Comparison of ENCODE assay signal across 8 cellular contexts in genomic region chr9:99118782-99119466, GRCh38. TPM values are rescaled to one million over a fixed set of nuclear protein-coding genes. Genes with fewer than 3 reads are reported as not detected.
DNase-seq lines count a peak whose midpoint lies in the region; ATAC-seq, FAIRE-seq and TF ChIP-seq lines count a peak whose summit lies in the region.

No MANE protein-coding gene starts in this region.

- no peak overlapping the region for H3K9ac ChIP-seq in smooth muscle cell (ENCODE audit: low read depth)

- H3K4me3 ChIP-seq in smooth muscle cell, result no peak overlapping the region

- TF ChIP-seq CTCF in CD4-positive, alpha-beta T cell (IDR thresholded peaks at IDR 0.05), result no peak
- TF ChIP-seq CTCF in GM20000 (IDR thresholded peaks at IDR 0.05; ENCODE audit: extremely low read depth, missing control alignments) (no peak), smooth muscle cell (IDR thresholded peaks at IDR 0.05; ENCODE audit: borderline replicate concordance, insufficient read depth, poor library complexity, severe bottlenecking) (no peak)

- peak overlapping the region; percentile 14 for H3K4me2 ChIP-seq in smooth muscle cell

- CTCF ChIA-PET in CD4-positive, alpha-beta T cell (lab: Charles Lee), result interaction anchor here (0.8 to 2.5 kb wide), 4 partner anchors 15 to 127 kb away, joined by 3 to 9 read pairs (median 6); no protein-coding TSS in a partner anchor
- CTCF ChIA-PET in activated CD8-positive, alpha-beta T cell treated with anti-CD3 and anti-CD28 coated beads, Interleukin-2, amount 10 ng/mL, durations not matched to agents 7 days and 5 days (lab: Charles Lee), result interaction anchor here (0.9 to 2.3 kb wide), 11 partner anchors 9 to 117 kb away, joined by 3 to 14 read pairs (median 4); partner anchors contain the start of gene TGFBR1

- no peaks in the 10 kb centered on the region for H3K36me3 ChIP-seq in smooth muscle cell (ENCODE audit: low read depth)

- peak overlapping the region; percentile 22 for H3K27ac ChIP-seq in CD4-positive, alpha-beta T cell (ENCODE audit: low read depth, low read length)
- H3K27ac ChIP-seq in smooth muscle cell (ENCODE audit: low read depth), result no peak overlapping the region

- no peak for FAIRE-seq in urothelium cell line (lab: Jason Lieb, UNC)

- POLR2A ChIA-PET in CD4-positive, alpha-beta T cell (lab: Charles Lee), result interaction anchor here (0.6 to 5.3 kb wide), 15 partner anchors 7 to 116 kb away, joined by 3 to 53 read pairs (median 4); partner anchors contain the start of genes ALG2, SEC61B and TGFBR1
- POLR2A ChIA-PET in activated CD8-positive, alpha-beta T cell treated with anti-CD3 and anti-CD28 coated beads, Interleukin-2, amount 10 ng/mL, durations not matched to agents 7 days and 5 days (lab: Charles Lee), result interaction anchor here (0.7 to 1.1 kb wide), 3 partner anchors 12 to 50 kb away, joined by 3 read pairs; partner anchors contain the start of gene TGFBR1

- peaks cover 46% of the 10 kb centered on the region for H3K4me1 ChIP-seq in smooth muscle cell (ENCODE audit: low read depth)

- peak overlapping the region; percentile 70 for H3K27ac Mint-ChIP-seq in CD4-positive, alpha-beta T cell
- H3K27ac Mint-ChIP-seq in activated CD8-positive, alpha-beta T cell treated with anti-CD3 and anti-CD28 coated beads, Interleukin-2, amount 10 ng/mL, durations not matched to agents 7 days and 5 days, result peak overlapping the region; percentile 93

- H3F3A ChIP-seq in smooth muscle cell (ENCODE audit: low read depth), result peaks cover 16% of the 10 kb centered on the region

- WGBS in smooth muscle cell (ENCODE audit: low lambda C conversion rate), result 97% methylated on average over 7 of the region's 7 CpGs

- no peaks in the 10 kb centered on the region for H3K9me3 ChIP-seq in CD4-positive, alpha-beta T cell (ENCODE audit: control insufficient read depth, low read length)
- no peaks in the 10 kb centered on the region for H3K9me3 ChIP-seq in smooth muscle cell (replicated peaks; ENCODE audit: low read depth)

- ATAC-seq in CD4-positive, alpha-beta T cell (ENCODE audit: poor library complexity), result peak; percentile 99
- ATAC-seq in HG03520 (IDR thresholded peaks at IDR 0.05; ENCODE audit: unreplicated experiment), result peak; percentile 94
- peak; percentile 99 for ATAC-seq in activated CD8-positive, alpha-beta T cell treated with anti-CD3 and anti-CD28 coated beads, Interleukin-2, amount 10 ng/mL, durations not matched to agents 7 days and 5 days

- H3K36me3 Mint-ChIP-seq in CD4-positive, alpha-beta T cell (ENCODE audit: low read depth), result no peaks in the 10 kb centered on the region
- peaks cover 62% of the 10 kb centered on the region for H3K36me3 Mint-ChIP-seq in activated CD8-positive, alpha-beta T cell treated with anti-CD3 and anti-CD28 coated beads, Interleukin-2, amount 10 ng/mL, durations not matched to agents 7 days and 5 days (ENCODE audit: low read depth)

- DNase-seq in CD4-positive, alpha-beta T cell, result peak; percentile 21 to 51 (median 36)
- peak; percentile 51 for DNase-seq in GM20000 (ENCODE audit: low spot score)
- DNase-seq in activated CD8-positive, alpha-beta T cell treated with anti-CD3 and anti-CD28 coated beads, Interleukin-2, amount 10 ng/mL, durations not matched to agents 7 days and 5 days, result peak; percentile 80
- no peak for DNase-seq in smooth muscle cell (lab: John Stamatoyannopoulos, UW; ENCODE audit: unreplicated experiment)
- DNase-seq in mesenteric fat pad (ENCODE audit: low spot score), result no peak
- DNase-seq in NCI-H146 treated with DMSO at 0.1 percent for 48 hours (lab: John Stamatoyannopoulos, UW; ENCODE audit: unreplicated experiment), result no peak
- DNase-seq in urothelium cell line (ENCODE audit: low spot score), result no peak

- intact Hi-C loops in CD4-positive, alpha-beta T cell (cut with DNase I, micrococcal nuclease), result loop anchor here in 1 of 2 experiments (1.0 kb wide), 1 partner anchor 12 kb away; no protein-coding TSS in a partner anchor

- H3K4me3 Mint-ChIP-seq in CD4-positive, alpha-beta T cell, result peak overlapping the region; percentile 42
- H3K4me3 Mint-ChIP-seq in activated CD8-positive, alpha-beta T cell treated with anti-CD3 and anti-CD28 coated beads, Interleukin-2, amount 10 ng/mL, durations not matched to agents 7 days and 5 days, result peak overlapping the region; percentile 72

- H3K4me1 Mint-ChIP-seq in CD4-positive, alpha-beta T cell (ENCODE audit: low read depth), result peaks cover 81% of the 10 kb centered on the region
- H3K4me1 Mint-ChIP-seq in activated CD8-positive, alpha-beta T cell treated with anti-CD3 and anti-CD28 coated beads, Interleukin-2, amount 10 ng/mL, durations not matched to agents 7 days and 5 days (ENCODE audit: low read depth), result peaks cover 87% of the 10 kb centered on the region

- H2AFZ ChIP-seq in smooth muscle cell (ENCODE audit: low read depth), result no peak overlapping the region

- H4K20me1 ChIP-seq in smooth muscle cell (ENCODE audit: low read depth), result peaks cover 100% of the 10 kb centered on the region

- no peaks in the 10 kb centered on the region for H3K27me3 Mint-ChIP-seq in CD4-positive, alpha-beta T cell
- H3K27me3 Mint-ChIP-seq in activated CD8-positive, alpha-beta T cell treated with anti-CD3 and anti-CD28 coated beads, Interleukin-2, amount 10 ng/mL, durations not matched to agents 7 days and 5 days (ENCODE audit: low read depth), result no peaks in the 10 kb centered on the region

- H3K9me3 Mint-ChIP-seq in CD4-positive, alpha-beta T cell, result no peaks in the 10 kb centered on the region
- H3K9me3 Mint-ChIP-seq in activated CD8-positive, alpha-beta T cell treated with anti-CD3 and anti-CD28 coated beads, Interleukin-2, amount 10 ng/mL, durations not matched to agents 7 days and 5 days (ENCODE audit: insufficient read depth), result no peaks in the 10 kb centered on the region

- no peaks in the 10 kb centered on the region for H3K27me3 ChIP-seq in CD4-positive, alpha-beta T cell (ENCODE audit: control insufficient read depth, insufficient read depth, low read length)
- no peaks in the 10 kb centered on the region for H3K27me3 ChIP-seq in smooth muscle cell (ENCODE audit: low read depth)

- H3K79me2 ChIP-seq in smooth muscle cell (ENCODE audit: low read depth), result peaks cover 100% of the 10 kb centered on the region

RNA-seq across cellular contexts. Expression of gene TGFBR1, which starts 14.0 kb away (rescaled TPM):
- total RNA-seq in CD4-positive, alpha-beta T cell, result 10 to 100 TPM; 12.9 to 14.6 TPM
- total RNA-seq in activated CD8-positive, alpha-beta T cell treated with anti-CD3 and anti-CD28 coated beads, Interleukin-2, amount 10 ng/mL, durations not matched to agents 7 days and 5 days, result 10 to 100 TPM; 90.1 to 90.9 TPM
- 240 and 267 TPM in 2 replicates for total RNA-seq in smooth muscle cell
- 77.0 and 87.8 TPM in 2 replicates for polyA plus RNA-seq in smooth muscle cell
- 56.2 TPM for total RNA-seq in mesenteric fat pad

Comparison
In these comparisons a context has a peak if more than half of its experiments do, and no peak if none do; other contexts are left out.
1. DNase-seq: peak in CD4-positive, alpha-beta T cell (10 of 10), GM20000 (single experiment) and activated CD8-positive, alpha-beta T cell treated with anti-CD3 and anti-CD28 coated beads, Interleukin-2, amount 10 ng/mL, durations not matched to agents 7 days and 5 days (single experiment); none in smooth muscle cell (single experiment), mesenteric fat pad (single experiment), NCI-H146 treated with DMSO at 0.1 percent for 48 hours (single experiment) and urothelium cell line (single experiment).
2. Peak in every context shown above with its lines, with median percentiles within 50 percentile points of each other: ATAC-seq.